In the genomic region with DNA sequence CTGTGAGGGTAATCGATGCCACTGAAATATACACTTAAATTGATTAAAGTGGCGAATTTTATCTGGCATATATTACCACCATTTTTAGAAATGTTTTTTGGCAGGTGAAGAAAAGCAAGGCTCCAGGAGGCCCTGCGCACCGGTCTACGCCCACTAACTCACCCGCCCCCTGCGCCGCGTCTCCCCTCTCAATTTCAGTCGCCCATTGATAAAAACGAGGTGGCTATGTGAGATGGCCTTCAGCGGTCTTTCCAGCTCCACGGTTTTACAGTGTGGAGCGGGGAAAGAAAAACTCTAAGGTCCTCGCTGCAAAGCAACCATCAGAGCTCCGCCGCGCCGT, we compare ENCODE assay signal across 9 cellular contexts. TPM values are rescaled to one million over a fixed set of nuclear protein-coding genes. Genes with fewer than 3 reads are reported as not detected.
DNase-seq lines count a peak whose midpoint lies in the region; ATAC-seq, FAIRE-seq and TF ChIP-seq lines count a peak whose summit lies in the region.
"Had no signal": no experiment of that assay in that cellular context is flagged by ENCODE, and none has a peak within 500 bp of the region (broad histone marks: within the 10 kb centered on the region; RNA-seq: fewer than 3 reads in every experiment).

No MANE protein-coding gene starts in this region.

- ATAC-seq in HG03175 (IDR thresholded peaks at IDR 0.05; ENCODE audit: unreplicated experiment): peak; percentile 21
- ATAC-seq in sciatic nerve: no peak

- TF ChIP-seq CTCF in astrocyte (IDR thresholded peaks at IDR 0.05; ENCODE audit: insufficient read depth, low read depth, low read length) (no peak), liver (IDR thresholded peaks at IDR 0.05; ENCODE audit: low read depth, low read length, missing input control) (no peak), type B pancreatic cell (conservative IDR thresholded peaks at IDR 0.05) (peak; percentile 20)

- H3K9me3 ChIP-seq in astrocyte (ENCODE audit: insufficient read depth, low read depth, low read length) (no peaks in the 10 kb centered on the region), liver (ENCODE audit: control insufficient read depth in 4 of 4, low read length in 3 of 4) (no peaks in the 10 kb centered on the region)

- intact Hi-C loops in sciatic nerve (cut with DNase I): loop anchor here (5.0 kb wide), 1 partner anchor 1737 kb away; no protein-coding TSS in a partner anchor

- H3K4me3 ChIP-seq in astrocyte (ENCODE audit: insufficient read depth, low read depth, low read length) (peak overlapping the region; percentile 72), liver (ENCODE audit: low read depth in 1 of 3, low read length in 3 of 3) (peak overlapping the region; percentile 54 to 92 (median 61))

- no peaks in the 10 kb centered on the region for H3K36me3 ChIP-seq in astrocyte (ENCODE audit: insufficient read depth, low read length)
- no peaks in the 10 kb centered on the region for H3K36me3 ChIP-seq in liver (ENCODE audit: control insufficient read depth in 4 of 4, insufficient read depth in 3 of 4, low read depth in 1 of 4, low read length in 3 of 4)

- peaks cover 6% of the 10 kb centered on the region for H4K20me1 ChIP-seq in astrocyte (ENCODE audit: insufficient read depth, low read length)

- H3K4me2 ChIP-seq in astrocyte (ENCODE audit: low read length): peak overlapping the region; percentile 96

- H3K9me3 Mint-ChIP-seq in astrocyte (ENCODE audit: unreplicated experiment) (no peaks in the 10 kb centered on the region), type B pancreatic cell (no peaks in the 10 kb centered on the region)
- H3K9me3 Mint-ChIP-seq: activated naive CD4-positive, alpha-beta T cell treated with anti-CD3 and anti-CD28 coated beads, Interleukin-2, amount 50 U/mL, for 72 hours had no signal

- FAIRE-seq in astrocyte (lab: Jason Lieb, UNC): no peak

- DNase-seq in NCI-H2029 treated with DMSO at 0.1 percent for 48 hours (lab: John Stamatoyannopoulos, UW) (peak; percentile 65), NCI-H2029 (lab: John Stamatoyannopoulos, UW) (no peak), astrocyte (ENCODE audit: low read depth) (no peak), type B pancreatic cell (ENCODE audit: extremely low spot score, unreplicated experiment) (no peak), sciatic nerve (ENCODE audit: low spot score) (no peak), GM19238 (ENCODE audit: insufficient read length, low spot score) (no peak)

- peaks cover 2% of the 10 kb centered on the region for H3K27me3 Mint-ChIP-seq in astrocyte (ENCODE audit: low read depth, unreplicated experiment)
- H3K27me3 Mint-ChIP-seq in type B pancreatic cell: no peaks in the 10 kb centered on the region

- no peak for TF ChIP-seq RAD21 in liver (IDR thresholded peaks at IDR 0.05)

- H3K27me3 ChIP-seq in astrocyte (ENCODE audit: insufficient read depth, low read length) (no peaks in the 10 kb centered on the region), liver (ENCODE audit: control insufficient read depth in 4 of 4, insufficient read depth in 4 of 4, low read length in 3 of 4) (no peaks in the 10 kb centered on the region)

- H3K36me3 Mint-ChIP-seq in astrocyte (ENCODE audit: low read depth, unreplicated experiment) (no peaks in the 10 kb centered on the region), type B pancreatic cell (no peaks in the 10 kb centered on the region)

- H3K4me1 Mint-ChIP-seq in astrocyte (ENCODE audit: low read depth, unreplicated experiment) (no peaks in the 10 kb centered on the region), type B pancreatic cell (ENCODE audit: unreplicated experiment) (peaks cover 11% of the 10 kb centered on the region)

- 2% methylated on average over 19 of the region's 19 CpGs for WGBS in liver

- H3K9ac ChIP-seq in astrocyte (ENCODE audit: low read length): peak overlapping the region; percentile 70
- peak overlapping the region; percentile 55 to 81 for H3K9ac ChIP-seq in liver (ENCODE audit: low read depth in 1 of 2, low read length in 2 of 2)

- peak overlapping the region; percentile 14 for H3K27ac ChIP-seq in astrocyte (ENCODE audit: low read depth, low read length)
- peak overlapping the region; percentile 49 to 90 for H3K27ac ChIP-seq in liver (ENCODE audit: low read depth in 1 of 2, low read length in 2 of 2)

- H3K27ac Mint-ChIP-seq in astrocyte (ENCODE audit: unreplicated experiment) (no peak overlapping the region), type B pancreatic cell (peak overlapping the region; percentile 76)

- H3K4me3 Mint-ChIP-seq in astrocyte (ENCODE audit: unreplicated experiment): peak overlapping the region; percentile 84
- H3K4me3 Mint-ChIP-seq in type B pancreatic cell: peak overlapping the region; percentile 94

- H3K4me1 ChIP-seq in astrocyte (ENCODE audit: insufficient read depth, low read length) (peaks cover 10% of the 10 kb centered on the region), liver (ENCODE audit: control insufficient read depth in 4 of 4, insufficient read depth in 4 of 4, low read length in 3 of 4) (peaks cover 1 to 35% (median 20%) of the 10 kb centered on the region in 4 donors)

- peak overlapping the region; percentile 72 for H2AFZ ChIP-seq in astrocyte (ENCODE audit: low read depth, low read length)

- no peaks in the 10 kb centered on the region for H3K79me2 ChIP-seq in astrocyte (ENCODE audit: insufficient read depth, low read length)

TF ChIP-seq in liver, 16 proteins besides CTCF, POLR2A, EP300 and RAD21:
- TF ChIP-seq JUND (IDR thresholded peaks at IDR 0.05) (no peak), EGR1 (IDR thresholded peaks at IDR 0.05; ENCODE audit: low read depth in 2 of 2) (no peak), RXRA (IDR thresholded peaks at IDR 0.05) (no peak), FOXA2 (IDR thresholded peaks at IDR 0.05) (no peak), HNF4A (conservative IDR thresholded peaks at IDR 0.05) (no peak)

RNA-seq across cellular contexts. Expression of a gene that starts 0.6 kb away (rescaled TPM):
- total RNA-seq in astrocyte: 0.48 and 0.91 TPM in 2 replicates
- total RNA-seq in liver: 10 to 100 TPM in 1 of 2 donors, 1 to 10 TPM in 1; 9.7 to 16.6 TPM
- polyA plus RNA-seq in liver: 10 to 100 TPM in 1 of 2 donors, 1 to 10 TPM in 1; 4.7 to 15.2 TPM
- total RNA-seq in type B pancreatic cell (ENCODE audit: low replicate concordance): 2.4 and 4.1 TPM in 2 replicates
- total RNA-seq in sciatic nerve: 1.4 TPM

RNA-seq across cellular contexts. Expression of a gene that starts 48.4 kb away (rescaled TPM):
- total RNA-seq in astrocyte (94.6 and 104 TPM in 2 replicates), liver (10 to 100 TPM; 53.5 to 92.8 TPM), type B pancreatic cell (ENCODE audit: low replicate concordance) (119 and 149 TPM in 2 replicates), sciatic nerve (111 TPM)
- polyA plus RNA-seq in liver: 10 to 100 TPM; 40.4 to 87.5 TPM
